1 cellular context compared by ENCODE assay signal in genomic region chr22:35205956-35206355, GRCh38.
TF ChIP-seq lines count a peak whose summit lies in the region.

No MANE protein-coding gene starts in this region.

TF ChIP-seq in neural cell, 6 proteins besides CTCF, POLR2A, EP300 and RAD21 (continued from another document):
- TF ChIP-seq REST (IDR thresholded peaks at IDR 0.05; ENCODE audit: borderline replicate concordance) (no peak), SMC3 (conservative IDR thresholded peaks at IDR 0.05; ENCODE audit: poor library complexity) (no peak), MXI1 (conservative IDR thresholded peaks at IDR 0.05; ENCODE audit: poor library complexity, severe bottlenecking) (no peak), TAF1 (IDR thresholded peaks at IDR 0.05; ENCODE audit: low read depth) (no peak), EZH2 (IDR thresholded peaks at IDR 0.05; ENCODE audit: borderline replicate concordance, insufficient read depth, low read length, poor library complexity, severe bottlenecking) (no peak)
